In genomic region chr18:48538531-48539405, GRCh38 we compare ENCODE assay signal across 8 cellular contexts. TPM values are rescaled to one million over a fixed set of nuclear protein-coding genes. Genes with fewer than 3 reads are reported as not detected.
A peak's percentile ranks its signal among the peaks of the same experiment; 100 is the strongest.
DNase-seq lines count a peak whose midpoint lies in the region; ATAC-seq lines count a peak whose summit lies in the region.

Gene CTIF, plus strand, starts transcription at chr18:48539031. Its CDS starts 80,535 bp downstream, at chr18:48619566.

- ATAC-seq in HG03439 (IDR thresholded peaks at IDR 0.05; ENCODE audit: unreplicated experiment) (peak; percentile 72), left lobe of liver (peak; percentile 73)

- no peaks in the 10 kb centered on the region for H3K9me3 ChIP-seq in BLaER1

- peaks cover 44% of the 10 kb centered on the region for H4K20me1 ChIP-seq in BLaER1

- peaks cover 23% of the 10 kb centered on the region for H3K27me3 Mint-ChIP-seq in activated CD4-positive, alpha-beta T cell treated with anti-CD3 and anti-CD28 coated beads, Interleukin-2, amount 10 ng/mL, durations not matched to agents 24 days and 14 days

- peaks cover 17% of the 10 kb centered on the region for H3K4me1 ChIP-seq in BLaER1

- DNase-seq in GM19240 (ENCODE audit: insufficient read length, low spot score), result peak; percentile 82
- peak; percentile 75 for DNase-seq in NCI-H510A treated with DMSO at 0.1 percent for 48 hours (lab: John Stamatoyannopoulos, UW)
- DNase-seq in activated CD4-positive, alpha-beta T cell treated with anti-CD3 and anti-CD28 coated beads, Interleukin-2, amount 10 ng/mL, durations not matched to agents 24 days and 14 days, result peak; percentile 91
- peak; percentile 93 to 98 for DNase-seq in dermis microvascular lymphatic vessel endothelial cell (ENCODE audit: low read depth in 2 of 2)
- DNase-seq in left lobe of liver (ENCODE audit: low spot score), result peak; percentile 96
- peak; percentile 72 for DNase-seq in stimulated activated CD4-positive, alpha-beta T cell treated with anti-CD3 and anti-CD28 coated beads, Interleukin-1b, Interleukin-23, amount 100 ng/mL, for 48 hours

- peak within 1 kb of the TSS; percentile 87 for H3K4me3 ChIP-seq in BLaER1

- peaks cover 38% of the 10 kb centered on the region for H3K27me3 ChIP-seq in BLaER1

- H3K4me3 Mint-ChIP-seq in activated CD4-positive, alpha-beta T cell treated with anti-CD3 and anti-CD28 coated beads, Interleukin-2, amount 10 ng/mL, durations not matched to agents 24 days and 14 days, result peak within 1 kb of the TSS; percentile 84

- H3K27ac Mint-ChIP-seq in activated CD4-positive, alpha-beta T cell treated with anti-CD3 and anti-CD28 coated beads, Interleukin-2, amount 10 ng/mL, durations not matched to agents 24 days and 14 days, result peak within 1 kb of the TSS; percentile 72

- peak within 1 kb of the TSS; percentile 52; the same call in 1 of the 2 replicates for H3K27ac ChIP-seq in BLaER1

- H3K36me3 Mint-ChIP-seq in activated CD4-positive, alpha-beta T cell treated with anti-CD3 and anti-CD28 coated beads, Interleukin-2, amount 10 ng/mL, durations not matched to agents 24 days and 14 days (ENCODE audit: low read depth), result no peaks in the 10 kb centered on the region

- peak within 1 kb of the TSS; percentile 74 for H3K9ac ChIP-seq in BLaER1

- intact Hi-C loops in activated CD4-positive, alpha-beta T cell treated with anti-CD3 and anti-CD28 coated beads, Interleukin-2, amount 10 ng/mL, durations not matched to agents 24 days and 14 days (cut with micrococcal nuclease), result no loop called here

- H3K4me1 Mint-ChIP-seq in activated CD4-positive, alpha-beta T cell treated with anti-CD3 and anti-CD28 coated beads, Interleukin-2, amount 10 ng/mL, durations not matched to agents 24 days and 14 days, result peaks cover 14% of the 10 kb centered on the region

- H3K36me3 ChIP-seq in BLaER1, result 0 out of 2 replicates have a peak, but pooled peaks cover 5% of the 10 kb centered on the region

- peak within 1 kb of the TSS; percentile 97 for H3K4me2 ChIP-seq in BLaER1

- no peaks in the 10 kb centered on the region for H3K9me3 Mint-ChIP-seq in activated CD4-positive, alpha-beta T cell treated with anti-CD3 and anti-CD28 coated beads, Interleukin-2, amount 10 ng/mL, durations not matched to agents 24 days and 14 days

RNA-seq across cellular contexts. Expression of gene CTIF, which starts in this region (rescaled TPM):
- total RNA-seq in activated CD4-positive, alpha-beta T cell treated with anti-CD3 and anti-CD28 coated beads, Interleukin-2, amount 10 ng/mL, durations not matched to agents 24 days and 14 days, result 6.5 and 9.5 TPM in 2 replicates
- 12.6 and 18.0 TPM in 2 replicates for total RNA-seq in dermis microvascular lymphatic vessel endothelial cell
- total RNA-seq in left lobe of liver, result 74.4 TPM

Comparison
In these comparisons a context has a peak if more than half of its experiments do, and no peak if none do; other contexts are left out.
1. Peak in every context shown above with its lines: DNase-seq, ATAC-seq, H3K4me3 ChIP-seq and H3K27ac ChIP-seq.